Comparison of ENCODE assay signal across 8 cellular contexts in genomic region chr11:64723117-64723906, GRCh38. TPM values are rescaled to one million over a fixed set of nuclear protein-coding genes. Genes with fewer than 3 reads are reported as not detected.
A peak's percentile ranks its signal among the peaks of the same experiment; 100 is the strongest.
DNase-seq lines count a peak whose midpoint lies in the region; ATAC-seq and TF ChIP-seq lines count a peak whose summit lies in the region.

Gene NRXN2 (minus strand): TSS chr11:64723197. CDS start chr11:64713699, 9,498 bp downstream.

- H3K4me3 ChIP-seq in HCT116 (replicated peaks in 1 of 2; ENCODE audit: low read depth in 1 of 2, low read length in 2 of 2) (peak within 1 kb of the TSS; percentile 37 to 58), left ventricle myocardium inferior (peak within 1 kb of the TSS; percentile 87), prostate gland (peak within 1 kb of the TSS; percentile 57 to 60)

- peak within 1 kb of the TSS; percentile 49 for H3K9ac ChIP-seq in HCT116 (ENCODE audit: low read length)

- TF ChIP-seq POLR2A in HCT116 (IDR thresholded peaks at IDR 0.05; ENCODE audit: borderline replicate concordance, extremely low read depth, insufficient read depth, insufficient read length) = no peak
- no peak for TF ChIP-seq POLR2A in prostate gland (IDR thresholded peaks at IDR 0.05)

- peaks cover 0 to 10% of the 10 kb centered on the region in 2 experiments; a peak in 1 of 4 replicates for H3K4me1 ChIP-seq in HCT116 (ENCODE audit: control insufficient read depth in 1 of 2, insufficient read depth in 2 of 2, low read length in 2 of 2)
- peaks cover 7% of the 10 kb centered on the region for H3K4me1 ChIP-seq in left ventricle myocardium inferior
- no peaks in the 10 kb centered on the region for H3K4me1 ChIP-seq in prostate gland (replicated peaks)

- POLR2A ChIA-PET in HCT116 (lab: Charles Lee) = no interaction called here

- H3K79me2 ChIP-seq in HCT116 (ENCODE audit: insufficient read depth, low read length) = no peaks in the 10 kb centered on the region

- no TSS peak for BruUV-seq in HCT116 (replicated peaks; lab: Mats Ljungman, UMichigan)

- intact Hi-C loops in HCT116 (cut with micrococcal nuclease) (loop anchor here (1.0 to 5.0 kb wide), 3 partner anchors 35 to 366 kb away; partner anchors contain the start of gene RPS6KA4), left ventricle myocardium inferior (cut with micrococcal nuclease) (no loop called here), prostate gland (cut with DNase I) (loop anchor here (2.0 kb wide), 1 partner anchor 35 kb away; no protein-coding TSS in a partner anchor)

- WGBS in prostate gland = 4% methylated on average over 44 of the region's 66 CpGs

- H2AFZ ChIP-seq in HCT116 (ENCODE audit: low read depth, low read length, poor library complexity, severe bottlenecking) = peak within 1 kb of the TSS; percentile 93

- TF ChIP-seq CTCF in HCT116 (IDR thresholded peaks at IDR 0.05 in 2 of 3, conservative IDR thresholded peaks at IDR 0.05 in 1 of 3; ENCODE audit: borderline replicate concordance in 1 of 3, insufficient read depth in 1 of 3, low read depth in 2 of 3, low read length in 2 of 3) (peak; percentile 88 to 98 (median 96)), left ventricle myocardium inferior (IDR thresholded peaks at IDR 0.05; ENCODE audit: borderline replicate concordance) (peak; percentile 98), prostate gland (IDR thresholded peaks at IDR 0.05) (peak; percentile 85 to 95 (median 88))

- H3K9me3 ChIP-seq in HCT116 (ENCODE audit: control insufficient read depth in 1 of 2, insufficient read depth in 1 of 2, low read depth in 1 of 2, low read length in 2 of 2) (no peaks in the 10 kb centered on the region), left ventricle myocardium inferior (replicated peaks) (no peaks in the 10 kb centered on the region), prostate gland (no peaks in the 10 kb centered on the region)

- H4K20me1 ChIP-seq in HCT116 (ENCODE audit: insufficient read depth) = no peaks in the 10 kb centered on the region

- H3K27me3 ChIP-seq in HCT116 (ENCODE audit: insufficient read depth, low read length) (0 out of 2 replicates have a peak, but pooled peaks cover 6% of the 10 kb centered on the region), left ventricle myocardium inferior (ENCODE audit: low read depth) (peaks cover 47% of the 10 kb centered on the region), prostate gland (replicated peaks; ENCODE audit: insufficient read depth) (peaks cover 18% of the 10 kb centered on the region)

- no peaks in the 10 kb centered on the region for H3K36me3 ChIP-seq in HCT116 (ENCODE audit: control insufficient read depth in 1 of 2, insufficient read depth in 2 of 2, low read length in 2 of 2)
- H3K36me3 ChIP-seq in left ventricle myocardium inferior = peaks cover 8% of the 10 kb centered on the region
- no peaks in the 10 kb centered on the region for H3K36me3 ChIP-seq in prostate gland

- peak; percentile 82 for DNase-seq in EL
- DNase-seq in HCT116 (ENCODE audit: low read depth, low spot score) = peak; percentile 53
- peak; percentile 88 for DNase-seq in NAMALWA (ENCODE audit: low spot score)
- DNase-seq in T follicular helper cell (ENCODE audit: low read depth) = peak; percentile 79
- peak; percentile 68 for DNase-seq in amniotic epithelial cell (ENCODE audit: low read depth)
- peak; percentile 86 for DNase-seq in left ventricle myocardium inferior
- DNase-seq in prostate gland (ENCODE audit: low spot score) = peak; percentile 76
- DNase-seq in ureter (ENCODE audit: low spot score) = peak; percentile 80

- peak; percentile 99 for ATAC-seq in HCT116

- CTCF ChIA-PET in HCT116 (lab: Charles Lee) = no interaction called here

- no peaks in the 10 kb centered on the region for H3K9me2 ChIP-seq in HCT116 (ENCODE audit: insufficient read depth)

- H3K27ac ChIP-seq in HCT116 (ENCODE audit: low read depth, low read length) = no peak within 1 kb of the TSS; the same call in 1 of the 2 replicates
- H3K27ac ChIP-seq in left ventricle myocardium inferior (replicated peaks) = peak within 1 kb of the TSS; percentile 68
- peak within 1 kb of the TSS; percentile 60 to 64 for H3K27ac ChIP-seq in prostate gland

- H3K4me2 ChIP-seq in HCT116 (ENCODE audit: low read length) = peak within 1 kb of the TSS; percentile 92

- RAD21 ChIA-PET in HCT116 (lab: Charles Lee; ENCODE audit: low non-redundant PET in 1 of 2, low total read pairs in 2 of 2, uncharacterized antibody in 2 of 2, unreplicated experiment in 2 of 2) = no interaction called here

- peak; percentile 80 for TF ChIP-seq RAD21 in HCT116 (IDR thresholded peaks at IDR 0.05; ENCODE audit: low read depth)

TF ChIP-seq in HCT116, 20 proteins besides CTCF, POLR2A, EP300 and RAD21:
- TF ChIP-seq CBX3 (IDR thresholded peaks at IDR 0.05; ENCODE audit: low read depth) (no peak), SP1 (IDR thresholded peaks at IDR 0.05; ENCODE audit: low read depth) (peak; percentile 63; the same call in 1 of the 2 replicates), FOSL1 (IDR thresholded peaks at IDR 0.05; ENCODE audit: low read depth) (no peak), YY1 (IDR thresholded peaks at IDR 0.05; ENCODE audit: extremely low read depth, insufficient replicate concordance, low read depth, low read length) (no peak)

RNA-seq across cellular contexts. Expression of gene NRXN2, which starts in this region (rescaled TPM):
- total RNA-seq in HCT116 (2021; ENCODE audit: unreplicated experiment) (1.5 TPM), left ventricle myocardium inferior (0.71 TPM), prostate gland (10 to 100 TPM in 1 of 2 donors, under 1 TPM in 1; 0.46 to 26.8 TPM), ureter (11.6 TPM)
- 0.73 and 1.7 TPM in 2 replicates for polyA plus RNA-seq in HCT116 (2012)

Comparison
In these comparisons a context has a peak if more than half of its experiments do, and no peak if none do; other contexts are left out.
1. Peak in DNase-seq, H3K4me3 ChIP-seq and H3K27ac ChIP-seq in left ventricle myocardium inferior; RNA of the gene not detected or under 1 TPM.